1 cellular context compared by ENCODE assay signal in genomic region chr19:15282311-15282705, GRCh38.
TF ChIP-seq lines count a peak whose summit lies in the region.

No MANE protein-coding gene starts in this region.

TF ChIP-seq in GM23338, 12 proteins besides CTCF, POLR2A, EP300 and RAD21 (continued from another document):
- TF ChIP-seq, protein P1, sequence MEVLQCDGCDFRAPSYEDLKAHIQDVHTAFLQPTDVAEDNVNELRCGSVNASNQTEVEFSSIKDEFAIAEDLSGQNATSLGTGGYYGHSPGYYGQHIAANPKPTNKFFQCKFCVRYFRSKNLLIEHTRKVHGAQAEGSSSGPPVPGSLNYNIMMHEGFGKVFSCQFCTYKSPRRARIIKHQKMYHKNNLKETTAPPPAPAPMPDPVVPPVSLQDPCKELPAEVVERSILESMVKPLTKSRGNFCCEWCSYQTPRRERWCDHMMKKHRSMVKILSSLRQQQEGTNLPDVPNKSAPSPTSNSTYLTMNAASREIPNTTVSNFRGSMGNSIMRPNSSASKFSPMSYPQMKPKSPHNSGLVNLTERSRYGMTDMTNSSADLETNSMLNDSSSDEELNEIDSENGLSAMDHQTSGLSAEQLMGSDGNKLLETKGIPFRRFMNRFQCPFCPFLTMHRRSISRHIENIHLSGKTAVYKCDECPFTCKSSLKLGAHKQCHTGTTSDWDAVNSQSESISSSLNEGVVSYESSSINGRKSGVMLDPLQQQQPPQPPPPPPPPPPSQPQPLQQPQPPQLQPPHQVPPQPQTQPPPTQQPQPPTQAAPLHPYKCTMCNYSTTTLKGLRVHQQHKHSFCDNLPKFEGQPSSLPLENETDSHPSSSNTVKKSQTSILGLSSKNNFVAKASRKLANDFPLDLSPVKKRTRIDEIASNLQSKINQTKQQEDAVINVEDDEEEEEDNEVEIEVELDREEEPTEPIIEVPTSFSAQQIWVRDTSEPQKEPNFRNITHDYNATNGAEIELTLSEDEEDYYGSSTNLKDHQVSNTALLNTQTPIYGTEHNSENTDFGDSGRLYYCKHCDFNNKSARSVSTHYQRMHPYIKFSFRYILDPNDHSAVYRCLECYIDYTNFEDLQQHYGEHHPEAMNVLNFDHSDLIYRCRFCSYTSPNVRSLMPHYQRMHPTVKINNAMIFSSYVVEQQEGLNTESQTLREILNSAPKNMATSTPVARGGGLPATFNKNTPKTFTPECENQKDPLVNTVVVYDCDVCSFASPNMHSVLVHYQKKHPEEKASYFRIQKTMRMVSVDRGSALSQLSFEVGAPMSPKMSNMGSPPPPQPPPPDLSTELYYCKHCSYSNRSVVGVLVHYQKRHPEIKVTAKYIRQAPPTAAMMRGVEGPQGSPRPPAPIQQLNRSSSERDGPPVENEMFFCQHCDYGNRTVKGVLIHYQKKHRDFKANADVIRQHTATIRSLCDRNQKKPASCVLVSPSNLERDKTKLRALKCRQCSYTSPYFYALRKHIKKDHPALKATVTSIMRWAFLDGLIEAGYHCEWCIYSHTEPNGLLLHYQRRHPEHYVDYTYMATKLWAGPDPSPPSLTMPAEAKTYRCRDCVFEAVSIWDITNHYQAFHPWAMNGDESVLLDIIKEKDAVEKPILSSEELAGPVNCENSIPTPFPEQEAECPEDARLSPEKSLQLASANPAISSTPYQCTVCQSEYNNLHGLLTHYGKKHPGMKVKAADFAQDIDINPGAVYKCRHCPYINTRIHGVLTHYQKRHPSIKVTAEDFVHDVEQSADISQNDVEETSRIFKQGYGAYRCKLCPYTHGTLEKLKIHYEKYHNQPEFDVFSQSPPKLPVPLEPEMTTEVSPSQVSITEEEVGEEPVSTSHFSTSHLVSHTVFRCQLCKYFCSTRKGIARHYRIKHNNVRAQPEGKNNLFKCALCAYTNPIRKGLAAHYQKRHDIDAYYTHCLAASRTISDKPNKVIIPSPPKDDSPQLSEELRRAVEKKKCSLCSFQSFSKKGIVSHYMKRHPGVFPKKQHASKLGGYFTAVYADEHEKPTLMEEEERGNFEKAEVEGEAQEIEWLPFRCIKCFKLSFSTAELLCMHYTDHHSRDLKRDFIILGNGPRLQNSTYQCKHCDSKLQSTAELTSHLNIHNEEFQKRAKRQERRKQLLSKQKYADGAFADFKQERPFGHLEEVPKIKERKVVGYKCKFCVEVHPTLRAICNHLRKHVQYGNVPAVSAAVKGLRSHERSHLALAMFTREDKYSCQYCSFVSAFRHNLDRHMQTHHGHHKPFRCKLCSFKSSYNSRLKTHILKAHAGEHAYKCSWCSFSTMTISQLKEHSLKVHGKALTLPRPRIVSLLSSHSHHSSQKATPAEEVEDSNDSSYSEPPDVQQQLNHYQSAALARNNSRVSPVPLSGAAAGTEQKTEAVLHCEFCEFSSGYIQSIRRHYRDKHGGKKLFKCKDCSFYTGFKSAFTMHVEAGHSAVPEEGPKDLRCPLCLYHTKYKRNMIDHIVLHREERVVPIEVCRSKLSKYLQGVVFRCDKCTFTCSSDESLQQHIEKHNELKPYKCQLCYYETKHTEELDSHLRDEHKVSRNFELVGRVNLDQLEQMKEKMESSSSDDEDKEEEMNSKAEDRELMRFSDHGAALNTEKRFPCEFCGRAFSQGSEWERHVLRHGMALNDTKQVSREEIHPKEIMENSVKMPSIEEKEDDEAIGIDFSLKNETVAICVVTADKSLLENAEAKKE (CRISPR knock-in tag; IDR thresholded peaks at IDR 0.05), result no peak
- TF ChIP-seq EZH2phosphoT487 (IDR thresholded peaks at IDR 0.05; ENCODE audit: unreplicated experiment) (no peak), STAT1 (IDR thresholded peaks at IDR 0.05; ENCODE audit: unreplicated experiment) (no peak), NANOG (IDR thresholded peaks at IDR 0.05; ENCODE audit: borderline replicate concordance) (no peak), EZH2 (IDR thresholded peaks at IDR 0.05; ENCODE audit: low read depth, unreplicated experiment) (no peak), POLR2AphosphoS5 (IDR thresholded peaks at IDR 0.05; ENCODE audit: low read depth) (no peak)
- TF ChIP-seq, protein P2, sequence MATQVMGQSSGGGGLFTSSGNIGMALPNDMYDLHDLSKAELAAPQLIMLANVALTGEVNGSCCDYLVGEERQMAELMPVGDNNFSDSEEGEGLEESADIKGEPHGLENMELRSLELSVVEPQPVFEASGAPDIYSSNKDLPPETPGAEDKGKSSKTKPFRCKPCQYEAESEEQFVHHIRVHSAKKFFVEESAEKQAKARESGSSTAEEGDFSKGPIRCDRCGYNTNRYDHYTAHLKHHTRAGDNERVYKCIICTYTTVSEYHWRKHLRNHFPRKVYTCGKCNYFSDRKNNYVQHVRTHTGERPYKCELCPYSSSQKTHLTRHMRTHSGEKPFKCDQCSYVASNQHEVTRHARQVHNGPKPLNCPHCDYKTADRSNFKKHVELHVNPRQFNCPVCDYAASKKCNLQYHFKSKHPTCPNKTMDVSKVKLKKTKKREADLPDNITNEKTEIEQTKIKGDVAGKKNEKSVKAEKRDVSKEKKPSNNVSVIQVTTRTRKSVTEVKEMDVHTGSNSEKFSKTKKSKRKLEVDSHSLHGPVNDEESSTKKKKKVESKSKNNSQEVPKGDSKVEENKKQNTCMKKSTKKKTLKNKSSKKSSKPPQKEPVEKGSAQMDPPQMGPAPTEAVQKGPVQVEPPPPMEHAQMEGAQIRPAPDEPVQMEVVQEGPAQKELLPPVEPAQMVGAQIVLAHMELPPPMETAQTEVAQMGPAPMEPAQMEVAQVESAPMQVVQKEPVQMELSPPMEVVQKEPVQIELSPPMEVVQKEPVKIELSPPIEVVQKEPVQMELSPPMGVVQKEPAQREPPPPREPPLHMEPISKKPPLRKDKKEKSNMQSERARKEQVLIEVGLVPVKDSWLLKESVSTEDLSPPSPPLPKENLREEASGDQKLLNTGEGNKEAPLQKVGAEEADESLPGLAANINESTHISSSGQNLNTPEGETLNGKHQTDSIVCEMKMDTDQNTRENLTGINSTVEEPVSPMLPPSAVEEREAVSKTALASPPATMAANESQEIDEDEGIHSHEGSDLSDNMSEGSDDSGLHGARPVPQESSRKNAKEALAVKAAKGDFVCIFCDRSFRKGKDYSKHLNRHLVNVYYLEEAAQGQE (IDR thresholded peaks at IDR 0.05; ENCODE audit: unreplicated experiment), result no peak
- TF ChIP-seq, protein P3, sequence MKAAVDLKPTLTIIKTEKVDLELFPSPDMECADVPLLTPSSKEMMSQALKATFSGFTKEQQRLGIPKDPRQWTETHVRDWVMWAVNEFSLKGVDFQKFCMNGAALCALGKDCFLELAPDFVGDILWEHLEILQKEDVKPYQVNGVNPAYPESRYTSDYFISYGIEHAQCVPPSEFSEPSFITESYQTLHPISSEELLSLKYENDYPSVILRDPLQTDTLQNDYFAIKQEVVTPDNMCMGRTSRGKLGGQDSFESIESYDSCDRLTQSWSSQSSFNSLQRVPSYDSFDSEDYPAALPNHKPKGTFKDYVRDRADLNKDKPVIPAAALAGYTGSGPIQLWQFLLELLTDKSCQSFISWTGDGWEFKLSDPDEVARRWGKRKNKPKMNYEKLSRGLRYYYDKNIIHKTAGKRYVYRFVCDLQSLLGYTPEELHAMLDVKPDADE (IDR thresholded peaks at IDR 0.05), result no peak
